25 cellular contexts compared by ENCODE assay signal in the genomic region with DNA sequence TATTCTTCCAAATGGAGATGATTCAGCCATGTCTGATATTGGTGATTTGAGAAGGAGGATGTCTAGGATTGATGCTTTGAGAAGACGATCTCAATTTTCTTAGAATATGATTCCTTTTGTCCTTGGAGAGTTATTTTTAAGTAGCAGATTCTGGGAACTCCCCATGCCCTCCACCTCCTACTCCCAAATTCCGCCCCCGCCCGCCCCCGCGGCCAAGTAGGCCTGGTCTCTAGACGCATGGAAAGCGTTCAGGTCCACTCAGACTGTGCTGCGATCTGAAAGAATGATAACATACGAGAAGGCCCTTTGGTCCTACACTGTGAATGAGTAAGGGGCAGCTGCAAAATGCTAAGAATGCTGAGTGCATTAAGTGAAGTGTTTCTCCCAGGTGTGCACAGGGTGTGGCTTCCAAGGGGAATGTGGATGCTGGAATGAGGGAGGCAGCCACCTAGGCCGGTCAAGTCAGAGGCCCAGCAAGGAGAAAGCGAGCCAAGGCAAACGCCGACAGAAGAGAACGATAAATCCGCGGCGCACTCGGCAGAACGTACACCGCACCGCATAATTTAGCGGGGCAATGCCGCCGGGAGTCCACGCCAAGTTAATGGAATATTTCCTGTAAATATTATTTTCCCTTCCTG.
DNase-seq lines count a peak whose midpoint lies in the region; ATAC-seq and TF ChIP-seq lines count a peak whose summit lies in the region.
"Had no signal": no experiment of that assay in that cellular context is flagged by ENCODE, and none has a peak within 500 bp of the region (broad histone marks: within the 10 kb centered on the region; RNA-seq: fewer than 3 reads in every experiment).

No MANE protein-coding gene starts in this region.

- peak; percentile 23 for ATAC-seq in foreskin keratinocyte
- ATAC-seq in lower lobe of right lung, result peak; percentile 92
- ATAC-seq in GM21619 (IDR thresholded peaks at IDR 0.05; ENCODE audit: unreplicated experiment), result no peak
- ATAC-seq: GM12878 had no signal

- H4K12ac ChIP-seq in trophoblast cell (ENCODE audit: low read depth, low read length), result no peak overlapping the region

- H3K9me3 ChIP-seq in Caco-2, result no peaks in the 10 kb centered on the region
- H3K9me3 ChIP-seq in lower lobe of right lung, result no peaks in the 10 kb centered on the region
- no peaks in the 10 kb centered on the region for H3K9me3 ChIP-seq in trophoblast cell (ENCODE audit: insufficient read depth, low read depth, low read length)
- H3K9me3 ChIP-seq: BLaER1, HAP-1, SJCRH30 had no signal

- H3K4me1 ChIP-seq in Caco-2 (peaks cover 43% of the 10 kb centered on the region), foreskin keratinocyte (no peaks in the 10 kb centered on the region), lower lobe of right lung (no peaks in the 10 kb centered on the region), trophoblast cell (ENCODE audit: control insufficient read depth in 1 of 2, insufficient read depth in 2 of 2, low read length in 2 of 2) (peaks cover 15 to 33% of the 10 kb centered on the region in 2 experiments)
- H3K4me1 ChIP-seq: HAP-1 had no signal

- H3K9me3 Mint-ChIP-seq in Caco-2 (ENCODE audit: unreplicated experiment), result no peaks in the 10 kb centered on the region
- H3K9me3 Mint-ChIP-seq: CD4-positive, alpha-beta T cell; IgD-negative memory B cell had no signal

- H2AK5ac ChIP-seq in trophoblast cell (ENCODE audit: low read length), result no peak overlapping the region

- intact Hi-C loops in Caco-2 (cut with micrococcal nuclease; ENCODE audit: unreplicated experiment), result loop anchor here (1.0 to 2.0 kb wide), 4 partner anchors 11 to 36 kb away; no protein-coding TSS in a partner anchor
- intact Hi-C loops in lower lobe of right lung (cut with DNase I), result no loop called here

- peak overlapping the region; percentile 38 for H3K4me2 ChIP-seq in trophoblast cell (ENCODE audit: low read length)
- H3K4me2 ChIP-seq: BLaER1 had no signal

- no peak overlapping the region for H3K4me3 ChIP-seq in Caco-2 (ENCODE audit: low read depth, low read length)
- H3K4me3 ChIP-seq in lower lobe of right lung, result no peak overlapping the region
- no peak overlapping the region for H3K4me3 ChIP-seq in trophoblast cell (ENCODE audit: low read depth, low read length)
- H3K4me3 ChIP-seq: BLaER1, GM12878, GM23248, HAP-1, SJCRH30 had no signal

- peak overlapping the region; percentile 49 for H2BK5ac ChIP-seq in trophoblast cell (ENCODE audit: low read depth, low read length, poor library complexity)

- H3K14ac ChIP-seq in trophoblast cell (ENCODE audit: low read length), result no peak overlapping the region

- TF ChIP-seq CTCF in Caco-2 (IDR thresholded peaks at IDR 0.05; ENCODE audit: insufficient read depth in 1 of 2, low read depth in 1 of 2, low read length in 1 of 2, severe bottlenecking in 1 of 2, unreplicated experiment in 1 of 2), result no peak
- TF ChIP-seq CTCF in foreskin keratinocyte (conservative IDR thresholded peaks at IDR 0.05), result no peak
- no peak for TF ChIP-seq CTCF in lower lobe of right lung (IDR thresholded peaks at IDR 0.05)

- peaks cover 57% of the 10 kb centered on the region for H3K4me1 Mint-ChIP-seq in Caco-2 (ENCODE audit: low read depth, unreplicated experiment)

- no peak overlapping the region for H2BK12ac ChIP-seq in trophoblast cell (ENCODE audit: low read length)

- peak overlapping the region; percentile 97 for H3K27ac Mint-ChIP-seq in Caco-2 (ENCODE audit: unreplicated experiment)
- H3K27ac Mint-ChIP-seq: CD4-positive, alpha-beta T cell; IgD-negative memory B cell had no signal

- no peaks in the 10 kb centered on the region for H3K27me3 ChIP-seq in Caco-2 (replicated peaks; ENCODE audit: control insufficient read depth, insufficient read depth, low read length)
- H3K27me3 ChIP-seq in foreskin keratinocyte, result no peaks in the 10 kb centered on the region
- H3K27me3 ChIP-seq in lower lobe of right lung (ENCODE audit: low read depth), result no peaks in the 10 kb centered on the region
- H3K27me3 ChIP-seq in trophoblast cell (ENCODE audit: insufficient read depth, low read length), result no peaks in the 10 kb centered on the region
- H3K27me3 ChIP-seq: BLaER1, SJCRH30 had no signal

- DNase-seq in Caco-2, result peak; percentile 87 to 94
- no peak for DNase-seq in foreskin keratinocyte
- peak; percentile 60 for DNase-seq in lower lobe of right lung
- peak; percentile 94 to 97 for DNase-seq in trophoblast cell
- DNase-seq in HCEC 1CT, result no peak
- no peak for DNase-seq in OCI-M2 (lab: John Stamatoyannopoulos, UW; ENCODE audit: unreplicated experiment)
- no peak for DNase-seq in medulla oblongata (ENCODE audit: extremely low spot score)
- DNase-seq: ACHN; CD4-positive, alpha-beta T cell; COR-L47; DMS 273 treated with DMSO at 0.1 percent for 48 hours; DMS79 treated with DMSO at 0.1 percent for 48 hours; GM23248; Karpas-422; NCI-H1694; NCI-H2081; NCI-H2171; NCI-H526; SJCRH30 had no signal

- no peak overlapping the region for H3K27ac ChIP-seq in foreskin keratinocyte
- peak overlapping the region; percentile 64 for H3K27ac ChIP-seq in lower lobe of right lung
- H3K27ac ChIP-seq in trophoblast cell (ENCODE audit: low read depth, low read length), result peak overlapping the region; percentile 79
- H3K27ac ChIP-seq: 22Rv1, BLaER1, GM23248, SJCRH30 had no signal

- H3K79me2 ChIP-seq in trophoblast cell (ENCODE audit: control insufficient read depth, insufficient read depth, low read length, poor library complexity), result no peaks in the 10 kb centered on the region

- H3K23ac ChIP-seq in trophoblast cell (ENCODE audit: low read length), result no peak overlapping the region

- no peak overlapping the region for H3K18ac ChIP-seq in trophoblast cell (ENCODE audit: low read length)

- peaks cover 34% of the 10 kb centered on the region for H3K36me3 Mint-ChIP-seq in Caco-2 (ENCODE audit: insufficient read depth, unreplicated experiment)

- no TSS peak for BruUV-seq in Caco-2 (replicated peaks; lab: Mats Ljungman, UMichigan)

- peak overlapping the region; percentile 80 for H4K91ac ChIP-seq in trophoblast cell (ENCODE audit: low read depth, low read length)

- no peaks in the 10 kb centered on the region for H3K36me3 ChIP-seq in Caco-2 (ENCODE audit: control insufficient read depth, insufficient read depth, low read length)
- H3K36me3 ChIP-seq in lower lobe of right lung, result peaks cover 13% of the 10 kb centered on the region
- H3K36me3 ChIP-seq in trophoblast cell (ENCODE audit: control insufficient read depth in 1 of 2, insufficient read depth in 2 of 2, low read length in 2 of 2), result peaks cover 0 to 6% of the 10 kb centered on the region in 2 experiments
- H3K36me3 ChIP-seq: BLaER1, HAP-1, SJCRH30 had no signal

- peak overlapping the region; percentile 64 for H2BK120ac ChIP-seq in trophoblast cell (ENCODE audit: insufficient read depth, low read length, poor library complexity)

- CTCF ChIA-PET in Caco-2 (lab: Charles Lee), result interaction anchor here (1.0 kb wide), 1 partner anchor 11 kb away, joined by 3 read pairs; no protein-coding TSS in a partner anchor

- no peak overlapping the region for H4K8ac ChIP-seq in trophoblast cell (ENCODE audit: low read depth, low read length)

- WGBS in trophoblast cell (ENCODE audit: extremely low coverage, insufficient coverage, insufficient read length), result no CpG with 5 or more reads among the region's 26 CpGs

- H3K79me1 ChIP-seq in trophoblast cell (ENCODE audit: low read length), result peaks cover 19% of the 10 kb centered on the region

- POLR2A ChIA-PET in Caco-2 (lab: Charles Lee), result interaction anchor here (0.5 to 1.0 kb wide), 3 partner anchors 11 to 40 kb away, joined by 4 to 5 read pairs (median 4); no protein-coding TSS in a partner anchor

- no peak overlapping the region for H3K9ac ChIP-seq in trophoblast cell (ENCODE audit: low read length)
- H3K9ac ChIP-seq: BLaER1, GM23248 had no signal

- no peak overlapping the region for H3K4ac ChIP-seq in trophoblast cell (ENCODE audit: low read depth, low read length)

- H3K27me3 Mint-ChIP-seq in Caco-2 (ENCODE audit: insufficient read depth, unreplicated experiment), result no peaks in the 10 kb centered on the region
- H3K27me3 Mint-ChIP-seq: CD4-positive, alpha-beta T cell; IgD-negative memory B cell had no signal

- H2AFZ ChIP-seq in trophoblast cell (ENCODE audit: insufficient read depth, low read length, poor library complexity), result no peak overlapping the region
- H2AFZ ChIP-seq: GM23248 had no signal

- peak overlapping the region; percentile 61 for H3K4me3 Mint-ChIP-seq in Caco-2 (ENCODE audit: unreplicated experiment)
- H3K4me3 Mint-ChIP-seq: CD4-positive, alpha-beta T cell; IgD-negative memory B cell had no signal

Comparison
In these comparisons a context has a peak if more than half of its experiments do, and no peak if none do; other contexts are left out.
1. DNase-seq: peak in Caco-2 (2 of 2), lower lobe of right lung (single experiment) and trophoblast cell (2 of 2); none in foreskin keratinocyte (0 of 2), HCEC 1CT (single experiment), OCI-M2 (single experiment) and medulla oblongata (single experiment).